ENCODE assay signal across 24 cellular contexts in the genomic region with DNA sequence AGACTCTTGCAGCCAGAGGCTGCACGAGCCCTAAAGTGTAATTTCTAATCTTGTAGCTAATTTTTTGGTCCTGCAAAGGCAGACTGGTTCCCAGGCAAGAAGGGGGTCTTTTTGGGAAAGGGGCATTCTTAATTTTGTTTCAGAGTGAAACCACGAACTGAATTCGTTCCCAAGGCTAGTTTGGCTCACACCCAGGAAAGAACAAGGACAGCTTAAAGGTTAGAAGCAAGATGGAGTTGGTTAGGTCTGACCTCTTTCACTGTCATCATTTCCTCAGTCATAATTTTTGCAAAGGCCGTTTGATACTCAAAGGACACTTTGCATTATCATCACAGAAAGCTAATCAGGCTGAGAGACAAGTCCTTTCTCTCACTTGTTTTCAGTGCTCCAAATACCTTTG. TPM values are rescaled to one million over a fixed set of nuclear protein-coding genes. Genes with fewer than 3 reads are reported as not detected.
"Had no signal": no experiment of that assay in that cellular context is flagged by ENCODE, and none has a peak within 500 bp of the region (broad histone marks: within the 10 kb centered on the region; RNA-seq: fewer than 3 reads in every experiment).

No MANE protein-coding gene starts in this region.

- H3K36me3 ChIP-seq: heart left ventricle, left ventricle myocardium inferior, lower lobe of right lung, ovary, thyroid gland, upper lobe of left lung, uterus had no signal

- H3K4me1 ChIP-seq: heart left ventricle, left ventricle myocardium inferior, lower lobe of right lung, thyroid gland, upper lobe of left lung, uterus had no signal

- H3K27ac ChIP-seq: coronary artery, heart left ventricle, left ventricle myocardium inferior, lower lobe of right lung, ovary, thyroid gland, upper lobe of left lung, uterus had no signal

- H3K27me3 ChIP-seq: ovary, thyroid gland, upper lobe of left lung, uterus had no signal

- H3K9me3 Mint-ChIP-seq: immature natural killer cell, memory B cell, naive B cell had no signal

- H3K4me3 Mint-ChIP-seq: immature natural killer cell, memory B cell, naive B cell had no signal

- ATAC-seq: heart left ventricle, left cardiac atrium, lower lobe of right lung, right cardiac atrium had no signal

- H3K4me3 ChIP-seq: coronary artery, heart left ventricle, left ventricle myocardium inferior, lower lobe of right lung, ovary, thyroid gland, upper lobe of left lung, uterus had no signal

- H3K4me1 Mint-ChIP-seq: memory B cell, naive B cell had no signal

- H3K36me3 Mint-ChIP-seq: immature natural killer cell, memory B cell, naive B cell had no signal

- H3K27ac Mint-ChIP-seq: immature natural killer cell, memory B cell, naive B cell had no signal

- H3K9me3 ChIP-seq: heart left ventricle, left ventricle myocardium inferior, lower lobe of right lung, ovary, thyroid gland, upper lobe of left lung, uterus had no signal

- DNase-seq: effector CD4-positive, alpha-beta T cell; heart left ventricle; hypothalamus; immature natural killer cell; kidney; left cardiac atrium; left ventricle myocardium inferior; lower lobe of right lung; midbrain; naive B cell; nucleus accumbens; ovary; right cardiac atrium; small intestine; stimulated activated CD4-positive, alpha-beta T cell treated with anti-CD3 and anti-CD28 coated beads, Interleukin-12 subunit alpha, Interleukin-12 subunit beta, amount 100 ng/mL, for 4 hours; stimulated activated naive CD4-positive, alpha-beta T cell; thyroid gland; upper lobe of left lung; uterus had no signal

RNA-seq across cellular contexts. Expression of a gene that starts 30.9 kb away (rescaled TPM):
- total RNA-seq: chondrocyte, frontal cortex, glomerular endothelial cell had no signal
